8 cellular contexts compared by ENCODE assay signal in the genomic region with DNA sequence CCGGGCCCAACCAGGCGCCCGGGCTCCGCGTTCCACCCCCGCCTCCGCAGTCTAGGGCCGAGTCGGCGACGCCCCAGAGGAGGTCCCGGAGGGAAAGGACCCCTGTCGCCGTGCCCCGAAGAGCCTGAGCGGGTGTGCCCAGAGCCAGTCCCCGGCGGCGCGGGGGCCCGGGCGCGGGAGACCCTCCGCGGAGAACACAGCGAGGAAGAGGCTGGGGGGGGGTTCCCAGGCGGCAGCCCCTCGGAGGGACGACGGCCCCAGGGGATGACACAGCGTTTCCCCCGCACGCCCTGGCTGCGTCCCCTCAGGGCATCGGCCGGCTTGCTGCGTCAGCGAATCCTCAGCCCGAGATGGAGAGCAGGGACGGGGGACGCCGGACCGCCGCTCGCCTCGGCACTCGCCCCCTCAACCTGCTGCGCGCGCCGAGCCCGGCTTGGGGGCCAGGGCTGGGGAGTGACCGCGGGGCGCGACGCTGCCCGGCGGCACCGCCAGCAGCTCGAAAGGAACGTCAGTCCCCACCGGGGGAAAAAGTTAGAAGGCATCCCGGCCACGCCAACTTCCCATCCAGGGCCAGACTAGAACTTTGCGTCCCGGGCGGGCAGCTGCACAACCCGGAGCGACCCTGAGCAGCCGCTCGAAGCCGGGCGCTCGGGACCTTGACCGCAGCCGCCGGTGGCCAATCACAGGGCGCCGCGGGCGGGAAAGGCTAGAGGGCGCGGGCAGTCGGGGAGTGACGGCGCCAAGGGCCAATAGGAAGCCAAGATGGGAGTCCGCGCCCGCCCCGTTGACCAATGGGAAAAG. TPM values are rescaled to one million over a fixed set of nuclear protein-coding genes. Genes with fewer than 3 reads are reported as not detected.
DNase-seq lines count a peak whose midpoint lies in the region; ATAC-seq and TF ChIP-seq lines count a peak whose summit lies in the region.

No MANE protein-coding gene starts in this region.

- no peaks in the 10 kb centered on the region for H3K27me3 ChIP-seq in esophagus squamous epithelium

- DNase-seq in DMS79 (lab: John Stamatoyannopoulos, UW) (peak; percentile 83), KBM-7 (peak; percentile 98), esophagus squamous epithelium (lab: John Stamatoyannopoulos, UW) (peak; percentile 83), myocyte (ENCODE audit: low read depth) (peak; percentile 98)
- DNase-seq in activated T-cell treated with anti-CD3 and anti-CD28 coated beads, Interleukin-2, amount 50 U/mL, for 48 hours: peak; percentile 99
- peak; percentile 96 for DNase-seq in stimulated activated CD8-positive, alpha-beta memory T cell treated with anti-CD3 and anti-CD28 coated beads, Interleukin-7, amount 100 ng/mL, for 24 hours (ENCODE audit: low read depth)

- intact Hi-C loops in esophagus squamous epithelium (cut with DNase I): no loop called here

- peak overlapping the region; percentile 86 to 97 (median 94) for H3K27ac ChIP-seq in esophagus squamous epithelium

- no peak for TF ChIP-seq CTCF in esophagus squamous epithelium (IDR thresholded peaks at IDR 0.05)

- in situ Hi-C loops in KBM-7 (cut with MboI; ENCODE audit: low pct_unique_long_range_greater_than_20kb, low sequenced_read_pairs): no loop called here

- WGBS in esophagus squamous epithelium, 2 donors: 0% methylated on average over 7 of the region's 91 CpGs; no CpG with 5 or more reads in 1 of the 2 donors

- H3K9me3 ChIP-seq in esophagus squamous epithelium: no peaks in the 10 kb centered on the region

- H3K4me3 ChIP-seq in esophagus squamous epithelium: peak overlapping the region; percentile 70 to 94 (median 92)

- peaks cover 0 to 23% (median 0%) of the 10 kb centered on the region in 3 donors for H3K36me3 ChIP-seq in esophagus squamous epithelium

- peak in 2 of 4 donors; percentile 39 to 58 for TF ChIP-seq POLR2A in esophagus squamous epithelium (IDR thresholded peaks at IDR 0.05)

- peaks cover 15 to 53% (median 27%) of the 10 kb centered on the region in 3 donors for H3K4me1 ChIP-seq in esophagus squamous epithelium

- peak; percentile 93 for ATAC-seq in GM21737 (IDR thresholded peaks at IDR 0.05; ENCODE audit: unreplicated experiment)

TF ChIP-seq in PFSK-1, 5 proteins besides CTCF, POLR2A, EP300 and RAD21:
- TF ChIP-seq, protein P1, sequence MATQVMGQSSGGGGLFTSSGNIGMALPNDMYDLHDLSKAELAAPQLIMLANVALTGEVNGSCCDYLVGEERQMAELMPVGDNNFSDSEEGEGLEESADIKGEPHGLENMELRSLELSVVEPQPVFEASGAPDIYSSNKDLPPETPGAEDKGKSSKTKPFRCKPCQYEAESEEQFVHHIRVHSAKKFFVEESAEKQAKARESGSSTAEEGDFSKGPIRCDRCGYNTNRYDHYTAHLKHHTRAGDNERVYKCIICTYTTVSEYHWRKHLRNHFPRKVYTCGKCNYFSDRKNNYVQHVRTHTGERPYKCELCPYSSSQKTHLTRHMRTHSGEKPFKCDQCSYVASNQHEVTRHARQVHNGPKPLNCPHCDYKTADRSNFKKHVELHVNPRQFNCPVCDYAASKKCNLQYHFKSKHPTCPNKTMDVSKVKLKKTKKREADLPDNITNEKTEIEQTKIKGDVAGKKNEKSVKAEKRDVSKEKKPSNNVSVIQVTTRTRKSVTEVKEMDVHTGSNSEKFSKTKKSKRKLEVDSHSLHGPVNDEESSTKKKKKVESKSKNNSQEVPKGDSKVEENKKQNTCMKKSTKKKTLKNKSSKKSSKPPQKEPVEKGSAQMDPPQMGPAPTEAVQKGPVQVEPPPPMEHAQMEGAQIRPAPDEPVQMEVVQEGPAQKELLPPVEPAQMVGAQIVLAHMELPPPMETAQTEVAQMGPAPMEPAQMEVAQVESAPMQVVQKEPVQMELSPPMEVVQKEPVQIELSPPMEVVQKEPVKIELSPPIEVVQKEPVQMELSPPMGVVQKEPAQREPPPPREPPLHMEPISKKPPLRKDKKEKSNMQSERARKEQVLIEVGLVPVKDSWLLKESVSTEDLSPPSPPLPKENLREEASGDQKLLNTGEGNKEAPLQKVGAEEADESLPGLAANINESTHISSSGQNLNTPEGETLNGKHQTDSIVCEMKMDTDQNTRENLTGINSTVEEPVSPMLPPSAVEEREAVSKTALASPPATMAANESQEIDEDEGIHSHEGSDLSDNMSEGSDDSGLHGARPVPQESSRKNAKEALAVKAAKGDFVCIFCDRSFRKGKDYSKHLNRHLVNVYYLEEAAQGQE (IDR thresholded peaks at IDR 0.05; ENCODE audit: insufficient read depth in 1 of 2, low read depth in 2 of 2, low read length in 2 of 2): no peak
- TF ChIP-seq POLR2AphosphoS5 (IDR thresholded peaks at IDR 0.05; ENCODE audit: low read depth, low read length) (no peak), FOXP2 (optimal IDR thresholded peaks at IDR 0.05; ENCODE audit: borderline replicate concordance, extremely low read depth, extremely low read length, insufficient read depth) (peak; percentile 12), SIN3A (IDR thresholded peaks at IDR 0.05; ENCODE audit: borderline replicate concordance, insufficient read depth, low read length) (no peak)

RNA-seq across cellular contexts. Expression of gene SFXN5, which starts 0.7 kb away (rescaled TPM):
- 10.5 TPM for polyA plus RNA-seq in PFSK-1 (2012; ENCODE audit: insufficient read length, low read depth)
- total RNA-seq in esophagus squamous epithelium: 10 to 100 TPM in 3 of 4 donors, 1 to 10 TPM in 1; 4.2 to 16.4 (median 12.7) TPM
- total RNA-seq in myocyte: 8.0 and 9.5 TPM in 2 replicates
- polyA plus RNA-seq in myocyte (2012): 8.8 TPM

RNA-seq across cellular contexts. Expression of gene RAB11FIP5, which starts 41.9 kb away (rescaled TPM):
- polyA plus RNA-seq in PFSK-1 (2012; ENCODE audit: insufficient read length, low read depth): 5.8 TPM
- total RNA-seq in esophagus squamous epithelium (10 to 100 TPM; 12.2 to 19.6 (median 16.6) TPM), myocyte (87.2 and 111 TPM in 2 replicates)
- 68.6 TPM for polyA plus RNA-seq in myocyte (2012)

Comparison
In these comparisons a context has a peak if more than half of its experiments do, and no peak if none do; other contexts are left out.
1. Peak in every context shown above with its lines: DNase-seq, ATAC-seq, H3K4me3 ChIP-seq and H3K27ac ChIP-seq.